ENCODE assay signal across 16 cellular contexts in genomic region chr16:24943471-24943870, GRCh38.
"Had no signal": no experiment of that assay in that cellular context is flagged by ENCODE, and none has a peak within 500 bp of the region (broad histone marks: within the 10 kb centered on the region; RNA-seq: fewer than 3 reads in every experiment).

No MANE protein-coding gene starts in this region.

- H3K4me3 ChIP-seq: heart left ventricle, suprapubic skin, thyroid gland had no signal

- H3K4me1 Mint-ChIP-seq: stimulated activated effector memory CD8-positive, alpha-beta T cell treated with anti-CD3 and anti-CD28 coated beads, Interleukin-12 subunit alpha, Interleukin-12 subunit beta, amount 100 ng/mL, for 72 hours had no signal

- H3K9me3 ChIP-seq: heart left ventricle, suprapubic skin, thyroid gland had no signal

- H3K27ac Mint-ChIP-seq: stimulated activated effector memory CD8-positive, alpha-beta T cell treated with anti-CD3 and anti-CD28 coated beads, Interleukin-12 subunit alpha, Interleukin-12 subunit beta, amount 100 ng/mL, for 72 hours had no signal

- DNase-seq: effector memory CD4-positive, alpha-beta T cell; heart left ventricle; hypothalamus; mammary epithelial cell; naive thymus-derived CD4-positive, alpha-beta T cell; posterior cingulate gyrus; small intestine; stimulated activated CD4-positive, alpha-beta T cell treated with anti-CD3 and anti-CD28 coated beads, Interleukin-12 subunit alpha, Interleukin-12 subunit beta, amount 100 ng/mL, for 4 hours; stimulated activated CD4-positive, alpha-beta T cell treated with anti-CD3 and anti-CD28 coated beads, Interleukin-2, amount 100 ng/mL, for 48 hours; stimulated activated CD8-positive, alpha-beta memory T cell treated with anti-CD3 and anti-CD28 coated beads, Interleukin-4, amount 100 ng/mL, for 48 hours; stimulated activated naive CD8-positive, alpha-beta T cell treated with anti-CD3 and anti-CD28 coated beads, Interleukin-15, Interleukin-2, amounts not matched to agents 100 U/mL and 50 U/mL, for 24 hours; thyroid gland had no signal

- H3K27me3 Mint-ChIP-seq: naive thymus-derived CD4-positive, alpha-beta T cell; type B pancreatic cell had no signal

- ATAC-seq: heart left ventricle; left lobe of liver; naive thymus-derived CD4-positive, alpha-beta T cell; stimulated activated effector memory CD8-positive, alpha-beta T cell treated with anti-CD3 and anti-CD28 coated beads, Interleukin-12 subunit alpha, Interleukin-12 subunit beta, amount 100 ng/mL, for 72 hours; stimulated activated naive CD8-positive, alpha-beta T cell treated with anti-CD3 and anti-CD28 coated beads, Interleukin-15, Interleukin-2, amounts not matched to agents 100 U/mL and 50 U/mL, for 24 hours had no signal

- H3K27ac ChIP-seq: heart left ventricle, suprapubic skin, thyroid gland had no signal

- H3K27me3 ChIP-seq: heart left ventricle, suprapubic skin, thyroid gland had no signal

- H3K9me3 Mint-ChIP-seq: naive thymus-derived CD4-positive, alpha-beta T cell; stimulated activated effector memory CD8-positive, alpha-beta T cell treated with anti-CD3 and anti-CD28 coated beads, Interleukin-12 subunit alpha, Interleukin-12 subunit beta, amount 100 ng/mL, for 72 hours; type B pancreatic cell had no signal

- H3K4me3 Mint-ChIP-seq: naive thymus-derived CD4-positive, alpha-beta T cell; stimulated activated effector memory CD8-positive, alpha-beta T cell treated with anti-CD3 and anti-CD28 coated beads, Interleukin-12 subunit alpha, Interleukin-12 subunit beta, amount 100 ng/mL, for 72 hours; type B pancreatic cell had no signal

- H3K4me1 ChIP-seq: heart left ventricle, suprapubic skin, thyroid gland had no signal
